28 cellular contexts compared by ENCODE assay signal in genomic region chr3:3862534-3862933, GRCh38.
"Had no signal": no experiment of that assay in that cellular context is flagged by ENCODE, and none has a peak within 500 bp of the region (broad histone marks: within the 10 kb centered on the region; RNA-seq: fewer than 3 reads in every experiment).

No MANE protein-coding gene starts in this region.

- H3K27me3 ChIP-seq: ascending aorta, breast epithelium, cardiac muscle cell, colonic mucosa had no signal

- H3K27ac ChIP-seq: ascending aorta, breast epithelium, cardiac muscle cell, colonic mucosa had no signal

- H3K4me1 ChIP-seq: ascending aorta, breast epithelium, colonic mucosa had no signal

- H3K4me3 ChIP-seq: ascending aorta, breast epithelium, cardiac muscle cell, colonic mucosa had no signal

- ATAC-seq: activated naive CD4-positive, alpha-beta T cell treated with anti-CD3 and anti-CD28 coated beads, Interleukin-2, amount 50 U/mL, for 72 hours; activated T-cell treated with anti-CD3 and anti-CD28 coated beads, Interleukin-2, amount 50 U/mL, for 72 hours; esophagus mucosa; WTC11 had no signal

- DNase-seq: activated CD4-positive, alpha-beta memory T cell treated with anti-CD3 and anti-CD28 coated beads, Interleukin-2, amount 10 ng/mL, durations not matched to agents 7 days and 5 days; activated CD4-positive, alpha-beta T cell treated with anti-CD3 and anti-CD28 coated beads for 1 hour; activated CD4-positive, alpha-beta T cell treated with anti-CD3 and anti-CD28 coated beads for 4 hours; activated CD4-positive, alpha-beta T cell treated with anti-CD3 and anti-CD28 coated beads, Interleukin-2, amount 10 ng/mL, durations not matched to agents 7 days and 5 days; activated CD4-positive, alpha-beta T cell treated with anti-CD3 and anti-CD28 coated beads, Interleukin-2, amount 50 U/mL, for 4 hours; activated CD8-positive, alpha-beta memory T cell treated with anti-CD3 and anti-CD28 coated beads, Interleukin-2, amount 50 U/mL, for 48 hours; activated gamma-delta T cell; activated naive CD4-positive, alpha-beta T cell; activated naive CD4-positive, alpha-beta T cell treated with anti-CD3 and anti-CD28 coated beads, Interleukin-2, amount 10 ng/mL, durations not matched to agents 7 days and 5 days; activated naive CD8-positive, alpha-beta T cell treated with anti-CD3 and anti-CD28 coated beads, Interleukin-2, amount 10 ng/mL, durations not matched to agents 7 days and 5 days; activated T-cell treated with anti-CD3 and anti-CD28 coated beads for 4 hours; activated T-cell treated with anti-CD3 and anti-CD28 coated beads, Interleukin-2, amount 50 U/mL, for 24 hours; activated T-cell treated with anti-CD3 and anti-CD28 coated beads, Interleukin-2, amount 50 U/mL, for 72 hours; central memory CD4-positive, alpha-beta T cell; cerebellar nuclear complex; colonic mucosa; effector memory CD4-positive, alpha-beta T cell; endodermal cell; foreskin fibroblast; head of caudate nucleus; hippocampal formation; T1000 had no signal

- H3K36me3 ChIP-seq: ascending aorta, breast epithelium, cardiac muscle cell, colonic mucosa had no signal

- H3K9me3 ChIP-seq: ascending aorta, breast epithelium, colonic mucosa had no signal
